ENCODE assay signal across 12 cellular contexts in genomic region chr6:143555071-143555492, GRCh38. TPM values are rescaled to one million over a fixed set of nuclear protein-coding genes. Genes with fewer than 3 reads are reported as not detected.
DNase-seq lines count a peak whose midpoint lies in the region; ATAC-seq and TF ChIP-seq lines count a peak whose summit lies in the region.
"Had no signal": no experiment of that assay in that cellular context is flagged by ENCODE, and none has a peak within 500 bp of the region (broad histone marks: within the 10 kb centered on the region; RNA-seq: fewer than 3 reads in every experiment).

No MANE protein-coding gene starts in this region.

- intact Hi-C loops in naive thymus-derived CD4-positive, alpha-beta T cell (cut with micrococcal nuclease), result loop anchor here (1.0 to 10.0 kb wide), 3 partner anchors 9 to 1080 kb away; no protein-coding TSS in a partner anchor

- TF ChIP-seq CTCF in MM.1S (IDR thresholded peaks at IDR 0.05; ENCODE audit: low read length), result no peak

- DNase-seq in ELR (ENCODE audit: low read depth) (peak; percentile 23), MM.1S (no peak), dedifferentiated amniotic fluid mesenchymal stem cell (ENCODE audit: extremely low spot score) (no peak), HAP-1 (ENCODE audit: low spot score in 2 of 2) (no peak), NCI-H748 (lab: John Stamatoyannopoulos, UW; ENCODE audit: unreplicated experiment) (no peak)
- DNase-seq in naive thymus-derived CD4-positive, alpha-beta T cell, result peak in 1 of 9 donors; percentile 20
- DNase-seq: activated CD8-positive, alpha-beta memory T cell treated with anti-CD3 and anti-CD28 coated beads, Interleukin-2, amount 50 U/mL, for 48 hours; lower lobe of right lung; NCI-H524 treated with DMSO at 0.1 percent for 48 hours; tibial artery had no signal

- H3F3A ChIP-seq in MM.1S (ENCODE audit: insufficient read depth, low read length), result no peaks in the 10 kb centered on the region

- H3K4me2 ChIP-seq in MM.1S (ENCODE audit: low read depth, low read length), result peak overlapping the region; percentile 49

- no peak overlapping the region for H3K9ac ChIP-seq in MM.1S (ENCODE audit: low read length)

- H3K79me2 ChIP-seq in MM.1S (ENCODE audit: low read length), result no peaks in the 10 kb centered on the region

- H3K4me3 ChIP-seq in MM.1S (ENCODE audit: low read length), result no peak overlapping the region; the same call in 1 of the 2 replicates
- peak overlapping the region; percentile 7 for H3K4me3 ChIP-seq in naive thymus-derived CD4-positive, alpha-beta T cell (ENCODE audit: low read length)
- H3K4me3 ChIP-seq in HAP-1, result no peak overlapping the region
- H3K4me3 ChIP-seq: lower lobe of right lung, tibial artery had no signal

- H3K4me1 ChIP-seq in MM.1S (ENCODE audit: low read length), result no peaks in the 10 kb centered on the region
- peaks cover 20 to 52% of the 10 kb centered on the region in 2 donors for H3K4me1 ChIP-seq in naive thymus-derived CD4-positive, alpha-beta T cell (ENCODE audit: control insufficient read depth in 2 of 2, insufficient read depth in 2 of 2, low read length in 2 of 2)
- no peaks in the 10 kb centered on the region; the same call in 1 of the 2 replicates for H3K4me1 ChIP-seq in HAP-1
- H3K4me1 ChIP-seq: lower lobe of right lung, tibial artery had no signal

- ATAC-seq in naive thymus-derived CD4-positive, alpha-beta T cell, result peak; percentile 38
- ATAC-seq in GM21717 (IDR thresholded peaks at IDR 0.05; ENCODE audit: unreplicated experiment), result no peak
- ATAC-seq: lower lobe of right lung had no signal

- no peaks in the 10 kb centered on the region for H3K9me2 ChIP-seq in MM.1S (replicated peaks; ENCODE audit: insufficient read depth, low read length)

- no peaks in the 10 kb centered on the region for H3K36me3 ChIP-seq in MM.1S (replicated peaks; ENCODE audit: insufficient read depth, low read length)
- H3K36me3 ChIP-seq in naive thymus-derived CD4-positive, alpha-beta T cell (ENCODE audit: control insufficient read depth in 2 of 3, insufficient read depth in 3 of 3, low read length in 3 of 3), result no peaks in the 10 kb centered on the region
- H3K36me3 ChIP-seq in HAP-1 (replicated peaks), result no peaks in the 10 kb centered on the region
- H3K36me3 ChIP-seq: lower lobe of right lung, tibial artery had no signal

- no peaks in the 10 kb centered on the region for H3K9me3 Mint-ChIP-seq in activated naive CD8-positive, alpha-beta T cell (ENCODE audit: low read depth)
- H3K9me3 Mint-ChIP-seq in naive thymus-derived CD4-positive, alpha-beta T cell, result no peaks in the 10 kb centered on the region

- in situ Hi-C loops in HAP-1 (cut with MboI; ENCODE audit: low sequenced_read_pairs), result no loop called here

- peak overlapping the region; percentile 58 for H3K4me3 Mint-ChIP-seq in activated naive CD8-positive, alpha-beta T cell
- H3K4me3 Mint-ChIP-seq in naive thymus-derived CD4-positive, alpha-beta T cell, result peak overlapping the region; percentile 16 to 85 (median 78)

- H3K9me3 ChIP-seq in MM.1S (replicated peaks; ENCODE audit: insufficient read depth, low read length), result no peaks in the 10 kb centered on the region
- H3K9me3 ChIP-seq in naive thymus-derived CD4-positive, alpha-beta T cell (ENCODE audit: control insufficient read depth in 2 of 3, low read length in 3 of 3), result no peaks in the 10 kb centered on the region
- no peaks in the 10 kb centered on the region for H3K9me3 ChIP-seq in HAP-1
- H3K9me3 ChIP-seq: lower lobe of right lung, tibial artery had no signal

- CTCF ChIA-PET in naive thymus-derived CD4-positive, alpha-beta T cell (lab: Charles Lee), result interaction anchor here (0.7 to 0.9 kb wide), 2 partner anchors 15 to 18 kb away, joined by 3 to 4 read pairs; no protein-coding TSS in a partner anchor

- H4K20me1 ChIP-seq in MM.1S (ENCODE audit: insufficient read depth, low read length), result no peaks in the 10 kb centered on the region

- H3K27ac Mint-ChIP-seq in activated naive CD8-positive, alpha-beta T cell, result peak overlapping the region; percentile 71
- peak overlapping the region; percentile 32 to 90 (median 69) for H3K27ac Mint-ChIP-seq in naive thymus-derived CD4-positive, alpha-beta T cell

- H2AFZ ChIP-seq in MM.1S (ENCODE audit: low read length), result no peak overlapping the region

- H3K27ac ChIP-seq in MM.1S (ENCODE audit: low read length), result no peak overlapping the region
- H3K27ac ChIP-seq in naive thymus-derived CD4-positive, alpha-beta T cell (ENCODE audit: low read depth, low read length), result no peak overlapping the region
- H3K27ac ChIP-seq: lower lobe of right lung, tibial artery had no signal

- H3K36me3 Mint-ChIP-seq in activated naive CD8-positive, alpha-beta T cell, result peaks cover 3% of the 10 kb centered on the region
- H3K36me3 Mint-ChIP-seq in naive thymus-derived CD4-positive, alpha-beta T cell, result peaks cover 0 to 15% (median 0%) of the 10 kb centered on the region in 5 donors

- no peaks in the 10 kb centered on the region for H3K27me3 ChIP-seq in MM.1S (replicated peaks; ENCODE audit: insufficient read depth, low read length)
- H3K27me3 ChIP-seq in naive thymus-derived CD4-positive, alpha-beta T cell (ENCODE audit: control insufficient read depth in 2 of 2, insufficient read depth in 2 of 2, low read length in 2 of 2), result no peaks in the 10 kb centered on the region
- no peaks in the 10 kb centered on the region for H3K27me3 ChIP-seq in HAP-1 (ENCODE audit: low read depth)
- H3K27me3 ChIP-seq: tibial artery had no signal

- POLR2A ChIA-PET in naive thymus-derived CD4-positive, alpha-beta T cell (lab: Charles Lee), result interaction anchor here (0.6 to 0.9 kb wide), 2 partner anchors 10 to 1354 kb away, joined by 3 read pairs; no protein-coding TSS in a partner anchor

- H3K4me1 Mint-ChIP-seq in activated naive CD8-positive, alpha-beta T cell (ENCODE audit: low read depth), result peaks cover 39% of the 10 kb centered on the region
- peaks cover 29 to 61% (median 54%) of the 10 kb centered on the region in 7 donors for H3K4me1 Mint-ChIP-seq in naive thymus-derived CD4-positive, alpha-beta T cell

- H3K27me3 Mint-ChIP-seq in activated naive CD8-positive, alpha-beta T cell, result no peaks in the 10 kb centered on the region
- no peaks in the 10 kb centered on the region for H3K27me3 Mint-ChIP-seq in naive thymus-derived CD4-positive, alpha-beta T cell

RNA-seq across cellular contexts. Expression of gene FUCA2, which starts 43.6 kb away (rescaled TPM):
- total RNA-seq in naive thymus-derived CD4-positive, alpha-beta T cell, result 10 to 100 TPM in 2 of 5 experiments, 1 to 10 TPM in 3; 5.3 to 14.9 (median 6.7) TPM
- polyA plus RNA-seq in naive thymus-derived CD4-positive, alpha-beta T cell, result 1 to 10 TPM; 4.4 to 5.4 TPM
